Comparison of ENCODE assay signal across 9 cellular contexts in the genomic region with DNA sequence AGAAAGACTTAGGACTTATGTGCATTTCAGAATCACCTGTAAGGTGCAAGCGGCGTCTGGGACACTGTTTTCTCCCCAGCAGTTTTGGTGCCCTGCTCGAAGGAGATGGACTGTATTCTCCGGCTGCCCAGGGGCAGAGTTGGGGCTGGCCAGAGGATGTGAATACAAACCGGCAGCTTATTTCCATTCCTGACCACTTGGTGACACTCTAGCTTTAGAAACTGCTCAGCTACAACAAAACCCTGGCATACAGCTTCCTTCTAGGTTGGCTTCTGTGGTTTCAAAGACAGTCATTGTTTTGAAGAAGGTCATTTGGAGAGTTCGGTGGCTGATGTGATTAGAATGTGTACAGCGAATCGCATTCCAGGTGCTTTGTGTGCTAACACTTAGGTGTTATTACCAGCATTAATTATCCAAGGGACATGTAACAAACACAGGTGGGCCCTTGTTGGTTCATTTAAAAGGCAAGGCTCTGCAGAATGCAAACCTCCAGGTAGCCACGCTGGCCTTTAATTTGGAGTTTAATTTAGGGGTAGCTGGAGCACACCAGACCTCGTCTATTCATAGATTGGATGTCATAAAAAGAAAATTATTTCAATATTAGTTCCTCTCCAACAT.
DNase-seq lines count a peak whose midpoint lies in the region; ATAC-seq and TF ChIP-seq lines count a peak whose summit lies in the region.
"Had no signal": no experiment of that assay in that cellular context is flagged by ENCODE, and none has a peak within 500 bp of the region (broad histone marks: within the 10 kb centered on the region; RNA-seq: fewer than 3 reads in every experiment).

No MANE protein-coding gene starts in this region.

- H3K4me3 ChIP-seq in fibroblast of pulmonary artery (replicated peaks; ENCODE audit: low read depth, low read length) (no peak overlapping the region), neural progenitor cell (no peak overlapping the region)
- H3K4me3 ChIP-seq: skin epidermis had no signal

- H3K36me3 Mint-ChIP-seq in neural progenitor cell: no peaks in the 10 kb centered on the region
- no peaks in the 10 kb centered on the region for H3K36me3 Mint-ChIP-seq in activated CD4-positive, alpha-beta memory T cell treated with anti-CD3 and anti-CD28 coated beads, Interleukin-2, amount 10 ng/mL, durations not matched to agents 7 days and 5 days (ENCODE audit: low read depth)

- no peak overlapping the region for H3K9ac ChIP-seq in neural progenitor cell

- POLR2A ChIA-PET in activated CD4-positive, alpha-beta memory T cell treated with anti-CD3 and anti-CD28 coated beads, Interleukin-2, amount 10 ng/mL, durations not matched to agents 7 days and 5 days (lab: Charles Lee): no interaction called here

- no peak for TF ChIP-seq POLR2A in GM18505 (IDR thresholded peaks at IDR 0.05; ENCODE audit: borderline replicate concordance, extremely low read depth, insufficient read depth, insufficient read length)

- peak overlapping the region; percentile 53 for H2AFZ ChIP-seq in neural progenitor cell (replicated peaks)

- H3K27me3 Mint-ChIP-seq in neural progenitor cell (ENCODE audit: insufficient read depth, low read depth): peaks cover 2% of the 10 kb centered on the region
- no peaks in the 10 kb centered on the region for H3K27me3 Mint-ChIP-seq in activated CD4-positive, alpha-beta memory T cell treated with anti-CD3 and anti-CD28 coated beads, Interleukin-2, amount 10 ng/mL, durations not matched to agents 7 days and 5 days

- no peak overlapping the region for H3K4me3 Mint-ChIP-seq in neural progenitor cell
- no peak overlapping the region for H3K4me3 Mint-ChIP-seq in activated CD4-positive, alpha-beta memory T cell treated with anti-CD3 and anti-CD28 coated beads, Interleukin-2, amount 10 ng/mL, durations not matched to agents 7 days and 5 days

- H3K79me2 ChIP-seq in neural progenitor cell (ENCODE audit: low read depth): no peaks in the 10 kb centered on the region

- no peak overlapping the region for H3K27ac ChIP-seq in neural progenitor cell
- H3K27ac ChIP-seq: skin epidermis had no signal

- H3K4me1 ChIP-seq in neural progenitor cell: no peaks in the 10 kb centered on the region

- no peaks in the 10 kb centered on the region for H3K36me3 ChIP-seq in neural progenitor cell

- H3F3A ChIP-seq in neural progenitor cell (ENCODE audit: low read depth): no peaks in the 10 kb centered on the region

- DNase-seq in AG08395 (ENCODE audit: low spot score): peak; percentile 51
- DNase-seq in NCI-H1048 (lab: John Stamatoyannopoulos, UW): peak; percentile 34
- peak; percentile 42 for DNase-seq in T1000 (lab: John Stamatoyannopoulos, UW)
- peak; percentile 91 for DNase-seq in fibroblast of pulmonary artery (ENCODE audit: low read depth)
- DNase-seq in neural progenitor cell (ENCODE audit: low spot score): peak; percentile 86
- no peak for DNase-seq in activated CD4-positive, alpha-beta memory T cell treated with anti-CD3 and anti-CD28 coated beads, Interleukin-2, amount 10 ng/mL, durations not matched to agents 7 days and 5 days

- ATAC-seq in GM18505 (IDR thresholded peaks at IDR 0.05; ENCODE audit: unreplicated experiment): peak; percentile 95
- ATAC-seq in HG02763 (IDR thresholded peaks at IDR 0.05; ENCODE audit: unreplicated experiment): peak; percentile 94

- no peaks in the 10 kb centered on the region for H3K9me3 ChIP-seq in neural progenitor cell (ENCODE audit: low read depth)

- CTCF ChIA-PET in activated CD4-positive, alpha-beta memory T cell treated with anti-CD3 and anti-CD28 coated beads, Interleukin-2, amount 10 ng/mL, durations not matched to agents 7 days and 5 days (lab: Charles Lee): no interaction called here

- TF ChIP-seq CTCF in fibroblast of pulmonary artery (IDR thresholded peaks at IDR 0.05; ENCODE audit: low read length, missing control alignments): peak; percentile 85
- TF ChIP-seq CTCF in neural progenitor cell (IDR thresholded peaks at IDR 0.05): peak; percentile 90

- no peaks in the 10 kb centered on the region for H3K27me3 ChIP-seq in neural progenitor cell

- no peaks in the 10 kb centered on the region for H4K20me1 ChIP-seq in neural progenitor cell (ENCODE audit: low read depth)

- no peak overlapping the region for H3K27ac Mint-ChIP-seq in neural progenitor cell
- H3K27ac Mint-ChIP-seq in activated CD4-positive, alpha-beta memory T cell treated with anti-CD3 and anti-CD28 coated beads, Interleukin-2, amount 10 ng/mL, durations not matched to agents 7 days and 5 days: no peak overlapping the region

- peaks cover 14% of the 10 kb centered on the region for H3K4me1 Mint-ChIP-seq in neural progenitor cell
- H3K4me1 Mint-ChIP-seq in activated CD4-positive, alpha-beta memory T cell treated with anti-CD3 and anti-CD28 coated beads, Interleukin-2, amount 10 ng/mL, durations not matched to agents 7 days and 5 days: no peaks in the 10 kb centered on the region

- no peak overlapping the region for H3K4me2 ChIP-seq in neural progenitor cell

- no peaks in the 10 kb centered on the region for H3K9me3 Mint-ChIP-seq in neural progenitor cell
- H3K9me3 Mint-ChIP-seq in activated CD4-positive, alpha-beta memory T cell treated with anti-CD3 and anti-CD28 coated beads, Interleukin-2, amount 10 ng/mL, durations not matched to agents 7 days and 5 days: no peaks in the 10 kb centered on the region
